ENCODE assay signal across 18 cellular contexts in genomic region chr15:71658827-71659729, GRCh38.
"Had no signal": no experiment of that assay in that cellular context is flagged by ENCODE, and none has a peak within 500 bp of the region (broad histone marks: within the 10 kb centered on the region; RNA-seq: fewer than 3 reads in every experiment).

No MANE protein-coding gene starts in this region.

- H2AFZ ChIP-seq: parathyroid adenoma had no signal

- H3K36me3 ChIP-seq: adrenal gland, gastroesophageal sphincter, tibial artery had no signal

- H3K79me2 ChIP-seq: parathyroid adenoma had no signal

- H3K4me3 ChIP-seq: adrenal gland, gastroesophageal sphincter, lung, tibial artery had no signal

- DNase-seq: activated CD4-positive, alpha-beta T cell treated with anti-CD3 and anti-CD28 coated beads for 4 hours; activated CD8-positive, alpha-beta memory T cell treated with anti-CD3 and anti-CD28 coated beads, Interleukin-2, amount 50 U/mL, for 4 hours; activated CD8-positive, alpha-beta T cell treated with anti-CD3 and anti-CD28 coated beads for 36 hours; activated effector memory CD4-positive, alpha-beta T cell treated with anti-CD3 and anti-CD28 coated beads, Interleukin-2, amount 50 U/mL, for 16 hours; activated T-cell treated with anti-CD3 and anti-CD28 coated beads, Interleukin-2, amount 50 U/mL, for 48 hours; adrenal gland; caudate nucleus; effector CD4-positive, alpha-beta T cell; kidney; naive thymus-derived CD4-positive, alpha-beta T cell; stimulated activated CD4-positive, alpha-beta T cell treated with anti-CD3 and anti-CD28 coated beads, Interleukin-15, amount 100 ng/mL, for 24 hours; stimulated activated CD4-positive, alpha-beta T cell treated with anti-CD3 and anti-CD28 coated beads, Interleukin-4, amount 100 ng/mL, for 1 hour; stimulated activated naive B cell treated with anti-CD40 and anti-IgM and Interleukin-4, amounts not matched to agents 10 μg/mL and 1 μg/mL and 100 μg/mL, for 72 hours; T-helper 17 cell; tibial artery had no signal

- ATAC-seq: activated CD8-positive, alpha-beta T cell treated with anti-CD3 and anti-CD28 coated beads for 36 hours; gastroesophageal sphincter; naive thymus-derived CD4-positive, alpha-beta T cell; stimulated activated naive B cell treated with anti-CD40 and anti-IgM and Interleukin-4, amounts not matched to agents 10 μg/mL and 1 μg/mL and 100 μg/mL, for 72 hours; T-helper 17 cell had no signal

- H3K4me1 ChIP-seq: adrenal gland, gastroesophageal sphincter, parathyroid adenoma had no signal

- H3K27ac ChIP-seq: adrenal gland, gastroesophageal sphincter, parathyroid adenoma, tibial artery had no signal

- H3K9me3 ChIP-seq: adrenal gland, gastroesophageal sphincter, tibial artery had no signal

- H3K9ac ChIP-seq: parathyroid adenoma had no signal

- H3K27me3 ChIP-seq: adrenal gland, gastroesophageal sphincter, tibial artery had no signal
